ENCODE assay signal across 8 cellular contexts in the genomic region with DNA sequence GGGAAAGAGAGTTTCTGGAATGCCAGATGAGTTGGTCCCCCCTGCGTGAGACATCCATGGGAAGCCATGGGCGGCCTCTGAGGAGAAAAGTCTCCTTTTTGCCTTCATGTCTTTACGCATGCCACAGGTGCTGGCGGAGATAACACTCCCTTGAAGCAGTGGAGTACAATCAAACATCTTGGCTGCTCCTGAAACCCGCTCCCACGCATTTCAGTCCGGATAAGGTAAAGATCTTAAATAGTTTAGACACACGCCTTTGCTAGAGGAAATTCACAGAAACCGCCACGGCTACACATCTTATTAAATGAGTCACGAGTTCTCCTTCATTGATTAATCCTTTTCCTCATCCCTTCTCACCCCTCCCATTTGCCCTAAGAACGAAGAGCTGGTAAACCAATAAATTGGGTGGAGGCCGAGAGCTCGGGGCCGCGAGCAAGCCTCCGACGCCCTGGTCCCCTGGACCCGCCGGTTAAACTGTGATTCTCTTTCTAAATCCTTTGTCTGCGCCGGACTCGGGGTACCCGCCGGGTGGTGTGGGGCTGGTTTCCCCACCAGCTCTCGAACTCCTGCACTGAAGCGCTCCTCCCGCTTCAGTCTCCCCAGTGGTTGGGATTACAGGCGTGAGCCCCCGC. TPM values are rescaled to one million over a fixed set of nuclear protein-coding genes. Genes with fewer than 3 reads are reported as not detected.
DNase-seq lines count a peak whose midpoint lies in the region; ATAC-seq and TF ChIP-seq lines count a peak whose summit lies in the region.

No MANE protein-coding gene starts in this region.

- peak overlapping the region; percentile 68 for H3K4me3 ChIP-seq in H7 (ENCODE audit: insufficient read depth, low read depth, low read length)

- POLR2A ChIA-PET in activated CD8-positive, alpha-beta T cell treated with anti-CD3 and anti-CD28 coated beads for 36 hours (lab: Charles Lee) = interaction anchor here (0.8 kb wide), 1 partner anchor 32 kb away, joined by 3 read pairs; a partner anchor contains a TSS

- H3K36me3 ChIP-seq in H7 (replicated peaks; ENCODE audit: control insufficient read depth, insufficient read depth, low read length) = no peaks in the 10 kb centered on the region

- H3K4me1 Mint-ChIP-seq in activated CD8-positive, alpha-beta T cell treated with anti-CD3 and anti-CD28 coated beads for 36 hours (ENCODE audit: low read depth) = peaks cover 11% of the 10 kb centered on the region

- DNase-seq in H7 (peak; percentile 32), foreskin keratinocyte (peak in 1 of 2 donors; percentile 30), renal cortical epithelial cell (ENCODE audit: low read depth) (peak; percentile 49), globus pallidus (ENCODE audit: low spot score) (no peak)
- DNase-seq in activated CD8-positive, alpha-beta T cell treated with anti-CD3 and anti-CD28 coated beads for 36 hours = peak; percentile 81

- CTCF ChIA-PET in activated CD8-positive, alpha-beta T cell treated with anti-CD3 and anti-CD28 coated beads for 36 hours (lab: Charles Lee) = no interaction called here

- no peaks in the 10 kb centered on the region for H3K4me1 ChIP-seq in foreskin keratinocyte

- no peaks in the 10 kb centered on the region for H3K36me3 Mint-ChIP-seq in activated CD8-positive, alpha-beta T cell treated with anti-CD3 and anti-CD28 coated beads for 36 hours (ENCODE audit: low read depth)

- peaks cover 49% of the 10 kb centered on the region for H3K27me3 Mint-ChIP-seq in activated CD8-positive, alpha-beta T cell treated with anti-CD3 and anti-CD28 coated beads for 36 hours

- H3K27me3 ChIP-seq in H7 (ENCODE audit: control insufficient read depth, insufficient read depth, low read length) = peaks cover 44% of the 10 kb centered on the region
- peaks cover 27% of the 10 kb centered on the region for H3K27me3 ChIP-seq in foreskin keratinocyte

- intact Hi-C loops in activated CD8-positive, alpha-beta T cell treated with anti-CD3 and anti-CD28 coated beads for 36 hours (cut with micrococcal nuclease) = loop anchor here (10.0 kb wide), 1 partner anchor 186 kb away; no protein-coding TSS in a partner anchor

- H3K27ac ChIP-seq in foreskin keratinocyte = no peak overlapping the region

- ATAC-seq in activated CD8-positive, alpha-beta T cell treated with anti-CD3 and anti-CD28 coated beads for 36 hours = peak; percentile 52
- ATAC-seq in foreskin keratinocyte (peak; percentile 36), GM18868 (IDR thresholded peaks at IDR 0.05; ENCODE audit: unreplicated experiment) (no peak), GM21423 (IDR thresholded peaks at IDR 0.05; ENCODE audit: unreplicated experiment) (no peak), HG03175 (IDR thresholded peaks at IDR 0.05; ENCODE audit: unreplicated experiment) (no peak)

- H3K9me3 Mint-ChIP-seq in activated CD8-positive, alpha-beta T cell treated with anti-CD3 and anti-CD28 coated beads for 36 hours = peaks cover 3% of the 10 kb centered on the region

- peak overlapping the region; percentile 72 for H3K4me3 Mint-ChIP-seq in activated CD8-positive, alpha-beta T cell treated with anti-CD3 and anti-CD28 coated beads for 36 hours

- TF ChIP-seq CTCF in activated CD8-positive, alpha-beta T cell treated with anti-CD3 and anti-CD28 coated beads for 36 hours (IDR thresholded peaks at IDR 0.05) = no peak
- no peak for TF ChIP-seq CTCF in foreskin keratinocyte (conservative IDR thresholded peaks at IDR 0.05)

- peak overlapping the region; percentile 14 for H3K27ac Mint-ChIP-seq in activated CD8-positive, alpha-beta T cell treated with anti-CD3 and anti-CD28 coated beads for 36 hours

RNA-seq across cellular contexts. Expression of a gene that starts 6.6 kb away (rescaled TPM):
- total RNA-seq in H7 (2014; rRNA removed; shearing (Covaris generic)) = 19.8 and 29.9 TPM in 2 replicates
- 1 to 10 TPM; 7.6 to 8.0 TPM for total RNA-seq in activated CD8-positive, alpha-beta T cell treated with anti-CD3 and anti-CD28 coated beads for 36 hours
- total RNA-seq in foreskin keratinocyte (7.4 and 8.0 TPM in 2 replicates), renal cortical epithelial cell (14.0 and 18.6 TPM in 2 replicates)
- 1.5 and 2.0 TPM in 2 replicates for polyA plus RNA-seq in foreskin keratinocyte

RNA-seq across cellular contexts. Expression of a gene that starts 32.1 kb away (rescaled TPM):
- 16.4 and 28.7 TPM in 2 replicates for total RNA-seq in H7 (2014; rRNA removed; shearing (Covaris generic))
- total RNA-seq in activated CD8-positive, alpha-beta T cell treated with anti-CD3 and anti-CD28 coated beads for 36 hours = 1 to 10 TPM; 3.3 to 4.0 TPM
- total RNA-seq in foreskin keratinocyte = 4.4 and 4.5 TPM in 2 replicates
- 1.5 and 2.0 TPM in 2 replicates for polyA plus RNA-seq in foreskin keratinocyte
- total RNA-seq in renal cortical epithelial cell = 5.8 and 8.3 TPM in 2 replicates

Comparison
In these comparisons a context has a peak if more than half of its experiments do, and no peak if none do; other contexts are left out.
1. ATAC-seq: peak in activated CD8-positive, alpha-beta T cell treated with anti-CD3 and anti-CD28 coated beads for 36 hours (single experiment) and foreskin keratinocyte (single experiment); none in GM18868 (single experiment), GM21423 (single experiment) and HG03175 (single experiment).